Comparison of ENCODE assay signal across 9 cellular contexts in the genomic region with DNA sequence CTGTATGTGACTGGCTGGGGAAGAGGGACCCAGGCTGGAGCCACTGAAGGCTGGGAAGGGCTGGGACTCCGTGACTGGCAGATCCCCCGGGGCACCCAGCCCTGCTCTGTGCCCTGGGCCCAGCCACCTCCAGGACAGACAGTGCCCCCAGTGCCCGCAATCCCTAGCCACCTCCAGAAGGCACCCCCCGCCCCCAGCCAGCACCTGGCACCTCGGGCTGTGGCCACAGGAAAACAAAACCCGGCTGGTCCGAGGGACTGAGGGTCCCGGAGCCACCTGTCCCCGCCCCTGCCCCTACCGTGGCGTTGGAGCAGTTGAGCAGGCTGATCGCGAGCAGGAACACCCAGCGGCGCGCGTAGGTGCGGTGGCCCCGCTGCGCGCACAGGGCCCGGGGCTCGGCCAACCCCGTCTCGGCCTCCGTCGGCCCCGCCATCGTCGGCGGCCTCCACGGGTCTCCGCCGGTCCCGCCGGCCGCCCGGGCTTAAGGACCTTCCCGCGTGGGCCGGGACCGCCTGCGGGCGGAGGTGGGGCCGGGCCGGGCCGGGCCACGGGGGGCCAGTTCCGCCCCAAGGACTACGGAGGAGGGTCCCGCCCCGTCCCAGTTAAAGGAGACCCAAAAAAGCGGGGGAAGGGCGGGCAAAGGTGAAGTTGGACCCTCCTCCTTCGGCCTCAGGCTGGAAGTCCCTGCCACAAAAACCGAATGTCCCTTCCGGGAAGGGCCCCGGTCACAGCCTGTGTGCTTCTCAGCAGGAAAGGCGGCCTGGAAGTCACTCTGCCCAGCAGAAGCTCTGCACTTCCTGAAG. TPM values are rescaled to one million over a fixed set of nuclear protein-coding genes. Genes with fewer than 3 reads are reported as not detected.
DNase-seq lines count a peak whose midpoint lies in the region; ATAC-seq and TF ChIP-seq lines count a peak whose summit lies in the region.
"Had no signal": no experiment of that assay in that cellular context is flagged by ENCODE, and none has a peak within 500 bp of the region (broad histone marks: within the 10 kb centered on the region; RNA-seq: fewer than 3 reads in every experiment).

A gene (minus strand): TSS at position 457 of the 803 bp plus-strand sequence. CDS start 24 bp downstream, at position 433.

- peak within 1 kb of the TSS; percentile 81 for H3K9ac ChIP-seq in smooth muscle cell (ENCODE audit: low read depth)

- WGBS in body of pancreas, 2 donors, result 20 to 68% methylated on average over 5 to 18 of the region's 59 CpGs
- WGBS in smooth muscle cell (ENCODE audit: low lambda C conversion rate), result 17% methylated on average over 16 of the region's 59 CpGs

- H3K4me3 ChIP-seq in body of pancreas, result peak within 1 kb of the TSS in 1 of 2 donors; percentile 2
- H3K4me3 ChIP-seq in kidney epithelial cell (ENCODE audit: low read depth, low read length), result peak within 1 kb of the TSS; percentile 25
- peak within 1 kb of the TSS; percentile 57 for H3K4me3 ChIP-seq in smooth muscle cell
- no peak within 1 kb of the TSS for H3K4me3 ChIP-seq in SJCRH30

- peaks cover 27% of the 10 kb centered on the region for H3K4me1 ChIP-seq in body of pancreas
- H3K4me1 ChIP-seq in smooth muscle cell (ENCODE audit: low read depth), result peaks cover 10% of the 10 kb centered on the region
- H3K4me1 ChIP-seq in SJCRH30, result peaks cover 15% of the 10 kb centered on the region

- intact Hi-C loops in body of pancreas (cut with DNase I), result no loop called here

- no peak for DNase-seq in body of pancreas
- DNase-seq in kidney epithelial cell (ENCODE audit: low read depth), result no peak
- no peak for DNase-seq in smooth muscle cell (lab: John Stamatoyannopoulos, UW; ENCODE audit: unreplicated experiment)
- DNase-seq in NCI-H1694 (lab: John Stamatoyannopoulos, UW), result no peak
- DNase-seq in SJCRH30, result no peak
- no peak for DNase-seq in NCI-H345 treated with DMSO at 0.1 percent for 48 hours (lab: John Stamatoyannopoulos, UW; ENCODE audit: unreplicated experiment)
- DNase-seq: NCI-H2081 had no signal

- ATAC-seq in GM19463 (IDR thresholded peaks at IDR 0.05; ENCODE audit: unreplicated experiment) (peak; percentile 38), body of pancreas (peak; percentile 19), HG02588 (IDR thresholded peaks at IDR 0.05; ENCODE audit: unreplicated experiment) (no peak)

- peaks cover 12% of the 10 kb centered on the region for H3F3A ChIP-seq in smooth muscle cell (ENCODE audit: low read depth)

- TF ChIP-seq CTCF in body of pancreas (IDR thresholded peaks at IDR 0.05) (no peak), kidney epithelial cell (IDR thresholded peaks at IDR 0.05; ENCODE audit: insufficient read depth, low read length, poor library complexity, severe bottlenecking) (no peak), smooth muscle cell (IDR thresholded peaks at IDR 0.05; ENCODE audit: borderline replicate concordance, insufficient read depth, poor library complexity, severe bottlenecking) (no peak)

- H3K36me3 ChIP-seq in body of pancreas (replicated peaks in 1 of 2; ENCODE audit: insufficient read depth in 1 of 2, low read depth in 2 of 2) (no peaks in the 10 kb centered on the region), kidney epithelial cell (ENCODE audit: control insufficient read depth, insufficient read depth, low read length) (no peaks in the 10 kb centered on the region), smooth muscle cell (ENCODE audit: low read depth) (no peaks in the 10 kb centered on the region), SJCRH30 (no peaks in the 10 kb centered on the region)

- no peaks in the 10 kb centered on the region for H4K20me1 ChIP-seq in smooth muscle cell (ENCODE audit: low read depth)

- H3K27me3 ChIP-seq in body of pancreas (no peaks in the 10 kb centered on the region), kidney epithelial cell (ENCODE audit: control insufficient read depth, insufficient read depth, low read length) (peaks cover 5% of the 10 kb centered on the region), smooth muscle cell (ENCODE audit: low read depth) (no peaks in the 10 kb centered on the region), SJCRH30 (no peaks in the 10 kb centered on the region)

- H3K9me3 ChIP-seq in body of pancreas (no peaks in the 10 kb centered on the region), smooth muscle cell (replicated peaks; ENCODE audit: low read depth) (no peaks in the 10 kb centered on the region), SJCRH30 (replicated peaks) (no peaks in the 10 kb centered on the region)

- peak in 2 of 3 donors; percentile 20 to 22 for TF ChIP-seq POLR2A in body of pancreas (IDR thresholded peaks at IDR 0.05)

- peak within 1 kb of the TSS; percentile 85 for H2AFZ ChIP-seq in smooth muscle cell (ENCODE audit: low read depth)

- peak within 1 kb of the TSS; percentile 91 for H3K4me2 ChIP-seq in smooth muscle cell

- H3K79me2 ChIP-seq in smooth muscle cell (ENCODE audit: low read depth), result peaks cover 8% of the 10 kb centered on the region

- peak within 1 kb of the TSS; percentile 64 to 80 (median 78) for H3K27ac ChIP-seq in body of pancreas
- peak within 1 kb of the TSS; percentile 97 for H3K27ac ChIP-seq in smooth muscle cell (ENCODE audit: low read depth)
- no peak within 1 kb of the TSS for H3K27ac ChIP-seq in SJCRH30

RNA-seq across cellular contexts. Expression of the gene that starts here (rescaled TPM):
- total RNA-seq in body of pancreas (1 to 10 TPM; 8.0 to 8.2 TPM), kidney epithelial cell (3.4 and 3.7 TPM in 2 replicates), smooth muscle cell (15.6 and 26.4 TPM in 2 replicates)
- polyA plus RNA-seq in smooth muscle cell, result 40.2 and 40.3 TPM in 2 replicates
- total RNA-seq in SJCRH30 (2014; rRNA removed; shearing (Covaris generic)), result 0.13 TPM in 1 of 2 replicates, not detected in the other
